15 cellular contexts compared by ENCODE assay signal in the genomic region with DNA sequence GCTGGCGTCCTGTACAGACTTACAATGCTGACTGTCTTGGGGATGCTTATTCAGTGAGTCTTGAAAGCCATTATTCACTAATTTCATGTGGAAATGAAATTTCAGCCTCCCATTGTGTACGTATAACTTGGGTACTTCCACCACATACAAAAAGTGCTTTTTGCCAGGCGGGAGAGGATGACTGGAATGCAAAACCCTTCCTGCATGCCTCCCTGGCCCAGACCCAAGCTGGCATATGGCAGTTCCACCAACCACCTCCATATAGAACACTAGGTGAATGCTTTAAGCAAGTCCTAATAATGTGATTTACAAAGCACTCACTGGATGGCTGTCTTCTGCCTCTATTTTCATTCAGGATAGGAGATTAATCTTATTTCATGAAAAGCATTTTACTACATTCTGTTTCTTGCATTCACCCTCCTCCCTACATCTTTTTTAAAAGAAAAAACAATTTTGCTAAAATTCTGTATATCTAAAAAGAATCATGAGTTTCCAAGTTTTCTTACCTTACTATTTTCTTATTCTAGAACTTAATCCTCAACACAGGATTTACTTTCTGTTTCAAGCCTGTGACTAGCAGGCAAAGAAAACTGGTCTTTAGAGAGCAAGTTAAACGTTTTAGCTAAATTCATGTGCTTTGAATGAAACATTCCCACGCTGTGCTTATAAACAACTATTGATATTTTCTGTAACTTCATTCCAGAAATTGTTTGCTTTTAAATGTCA.
DNase-seq lines count a peak whose midpoint lies in the region; FAIRE-seq and TF ChIP-seq lines count a peak whose summit lies in the region.
"Had no signal": no experiment of that assay in that cellular context is flagged by ENCODE, and none has a peak within 500 bp of the region (broad histone marks: within the 10 kb centered on the region; RNA-seq: fewer than 3 reads in every experiment).

No MANE protein-coding gene starts in this region.

- no peak for TF ChIP-seq CTCF in endothelial cell of umbilical vein (IDR thresholded peaks at IDR 0.05; ENCODE audit: extremely low read depth in 1 of 2, insufficient read depth in 1 of 2, low read depth in 1 of 2, low read length in 2 of 2)
- TF ChIP-seq CTCF in retinal pigment epithelial cell (conservative IDR thresholded peaks at IDR 0.05; ENCODE audit: low read depth, low read length), result no peak

- peaks cover 5% of the 10 kb centered on the region for H3K4me1 ChIP-seq in endothelial cell of umbilical vein (ENCODE audit: control insufficient read depth, extremely low read depth, insufficient read depth, low read length)

- intact Hi-C loops in endothelial cell of umbilical vein (cut with micrococcal nuclease), result no loop called here

- no peak for TF ChIP-seq POLR2A in endothelial cell of umbilical vein (IDR thresholded peaks at IDR 0.05; ENCODE audit: low read depth, low read length)

- no peak overlapping the region for H2AFZ ChIP-seq in endothelial cell of umbilical vein (ENCODE audit: low read depth, low read length)

- DNase-seq in DMS 273 (lab: John Stamatoyannopoulos, UW; ENCODE audit: unreplicated experiment) (peak; percentile 91), NCI-H524 (lab: John Stamatoyannopoulos, UW) (peak; percentile 47 to 75), endothelial cell of umbilical vein (ENCODE audit: low read depth, low spot score) (peak; percentile 20), retinal pigment epithelial cell (ENCODE audit: low read depth) (no peak), SIG-M5 treated with dmso at 0.1 percent for 504 hours (lab: John Stamatoyannopoulos, UW; ENCODE audit: unreplicated experiment) (no peak), frontal cortex (ENCODE audit: low spot score in 2 of 2) (no peak), Kasumi-1 (lab: John Stamatoyannopoulos, UW) (no peak), NCI-H748 treated with DMSO at 0.1 percent for 48 hours (lab: John Stamatoyannopoulos, UW) (no peak)
- DNase-seq: activated CD4-positive, alpha-beta T cell treated with anti-CD3 and anti-CD28 coated beads, Interleukin-2, amount 50 U/mL, for 4 hours; activated gamma-delta T cell treated with Interleukin-2 at 50 U/mL for 16 hours; immature natural killer cell; naive thymus-derived CD4-positive, alpha-beta T cell; NCI-H345 had no signal

- no peak overlapping the region for H3K27ac ChIP-seq in endothelial cell of umbilical vein (ENCODE audit: insufficient read depth, low read depth, low read length)

- dilution Hi-C loops in endothelial cell of umbilical vein (cut with MboI; ENCODE audit: extremely low pct_ligation_motif_present, low sequenced_read_pairs), result no loop called here

- no peak overlapping the region for H3K4me2 ChIP-seq in endothelial cell of umbilical vein (ENCODE audit: insufficient read depth, low read length)

- H4K20me1 ChIP-seq in endothelial cell of umbilical vein (replicated peaks; ENCODE audit: control insufficient read depth, extremely low read depth, insufficient read depth, low read length), result no peaks in the 10 kb centered on the region

- no peaks in the 10 kb centered on the region for H3K36me3 ChIP-seq in endothelial cell of umbilical vein (ENCODE audit: control insufficient read depth in 2 of 2, extremely low read depth in 1 of 2, insufficient read depth in 2 of 2, low read length in 2 of 2)

- H3K79me2 ChIP-seq in endothelial cell of umbilical vein (ENCODE audit: control insufficient read depth, insufficient read depth, low read length), result no peaks in the 10 kb centered on the region

- POLR2A ChIA-PET in endothelial cell of umbilical vein (lab: Charles Lee), result no interaction called here

- no peaks in the 10 kb centered on the region for H3K27me3 ChIP-seq in endothelial cell of umbilical vein (ENCODE audit: control insufficient read depth in 2 of 2, insufficient read depth in 2 of 2, low read length in 2 of 2)

- peak; percentile 26 for FAIRE-seq in endothelial cell of umbilical vein (lab: Jason Lieb, UNC)
- no peak for FAIRE-seq in frontal cortex (lab: Jason Lieb, UNC)
- FAIRE-seq: H54, RCC 7860 had no signal

- no peaks in the 10 kb centered on the region for H3K9me1 ChIP-seq in endothelial cell of umbilical vein (replicated peaks; ENCODE audit: control insufficient read depth, extremely low read depth, insufficient read depth, low read length)

- H3K4me3 ChIP-seq in endothelial cell of umbilical vein (replicated peaks in 1 of 3; ENCODE audit: insufficient read depth in 1 of 3, low read depth in 1 of 3, low read length in 3 of 3) (no peak overlapping the region), retinal pigment epithelial cell (ENCODE audit: low read length) (peak overlapping the region; percentile 2)

- no TSS peak for BruUV-seq in endothelial cell of umbilical vein (replicated peaks; lab: Mats Ljungman, UMichigan)

- CTCF ChIA-PET in endothelial cell of umbilical vein (lab: Charles Lee), result interaction anchor here (1.6 kb wide), 1 partner anchor 13 kb away, joined by 3 read pairs; no protein-coding TSS in a partner anchor

- no peaks in the 10 kb centered on the region for H3K9me3 ChIP-seq in endothelial cell of umbilical vein (replicated peaks; ENCODE audit: control insufficient read depth, insufficient read depth, low read length)

- H3K9ac ChIP-seq in endothelial cell of umbilical vein (replicated peaks; ENCODE audit: extremely low read depth, insufficient read depth, low read length), result no peak overlapping the region

TF ChIP-seq in endothelial cell of umbilical vein, 7 proteins besides CTCF, POLR2A, EP300 and RAD21:
- TF ChIP-seq GATA2 (IDR thresholded peaks at IDR 0.05; ENCODE audit: insufficient read depth, insufficient read length, low read depth, low read length) (no peak), MYC (IDR thresholded peaks at IDR 0.05; ENCODE audit: low read depth, low read length) (no peak), JUN (IDR thresholded peaks at IDR 0.05; ENCODE audit: borderline replicate concordance, insufficient read depth, insufficient read length, low read depth) (no peak), FOS (IDR thresholded peaks at IDR 0.05; ENCODE audit: borderline replicate concordance, insufficient read depth, low read length) (no peak), POLR2AphosphoS5 (IDR thresholded peaks at IDR 0.05; ENCODE audit: insufficient read depth, low read depth, low read length) (no peak), EZH2 (IDR thresholded peaks at IDR 0.05; ENCODE audit: borderline replicate concordance, low read depth, low read length, severe bottlenecking) (no peak)
- TF ChIP-seq, protein P1, sequence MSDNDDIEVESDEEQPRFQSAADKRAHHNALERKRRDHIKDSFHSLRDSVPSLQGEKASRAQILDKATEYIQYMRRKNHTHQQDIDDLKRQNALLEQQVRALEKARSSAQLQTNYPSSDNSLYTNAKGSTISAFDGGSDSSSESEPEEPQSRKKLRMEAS (IDR thresholded peaks at IDR 0.05; ENCODE audit: insufficient read depth, insufficient read length), result no peak
TF ChIP-seq in endothelial cell of umbilical vein: peak in this region for 0.

Comparison
In these comparisons a context has a peak if more than half of its experiments do, and no peak if none do; other contexts are left out.
1. DNase-seq: peak in DMS 273 (single experiment), NCI-H524 (2 of 2) and endothelial cell of umbilical vein (single experiment); none in retinal pigment epithelial cell (single experiment), SIG-M5 treated with dmso at 0.1 percent for 504 hours (single experiment), frontal cortex (0 of 2), Kasumi-1 (0 of 2) and NCI-H748 treated with DMSO at 0.1 percent for 48 hours (single experiment).